ENCODE assay signal across 24 cellular contexts in the genomic region with DNA sequence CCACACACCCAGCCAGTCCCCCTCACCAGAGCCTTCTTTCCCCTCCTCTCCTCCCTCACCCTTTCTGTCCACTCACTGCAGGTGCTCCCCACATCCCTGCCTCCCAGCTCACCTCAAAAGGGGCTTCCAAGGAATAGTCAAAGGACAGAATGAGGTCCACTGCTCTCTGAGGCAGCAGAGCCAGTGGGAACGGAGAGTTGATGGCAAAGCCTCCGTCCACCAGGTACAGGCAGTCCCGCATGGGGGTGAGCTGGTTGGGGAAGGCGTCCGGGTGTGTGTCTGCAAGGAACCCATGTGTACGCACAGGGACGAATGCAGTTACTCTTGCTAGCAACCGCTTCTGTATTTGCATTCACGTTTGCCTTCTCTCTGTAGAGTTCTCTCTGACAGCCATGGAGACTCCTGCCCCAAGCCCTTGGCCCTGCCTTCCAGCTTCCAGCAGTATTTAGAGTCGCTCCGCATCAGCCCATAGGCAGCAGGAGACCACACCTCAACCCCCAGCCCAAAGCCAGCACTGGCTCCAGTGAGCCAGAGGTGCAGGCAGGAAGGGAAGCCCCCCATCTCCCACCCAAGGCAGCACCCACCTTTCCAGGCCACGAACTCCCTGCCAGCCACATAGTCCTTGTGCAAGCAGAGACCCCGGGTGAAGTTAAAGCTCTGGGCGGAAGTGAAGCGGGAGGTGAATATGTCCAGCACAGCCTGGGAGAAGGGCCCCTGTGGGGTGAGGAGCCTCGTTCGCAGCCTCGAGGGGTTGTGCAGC. TPM values are rescaled to one million over a fixed set of nuclear protein-coding genes. Genes with fewer than 3 reads are reported as not detected.
DNase-seq lines count a peak whose midpoint lies in the region; ATAC-seq, FAIRE-seq and TF ChIP-seq lines count a peak whose summit lies in the region.
"Had no signal": no experiment of that assay in that cellular context is flagged by ENCODE, and none has a peak within 500 bp of the region (broad histone marks: within the 10 kb centered on the region; RNA-seq: fewer than 3 reads in every experiment).

No MANE protein-coding gene starts in this region.

- CTCF ChIA-PET in H1 (lab: Charles Lee; ENCODE audit: partially characterized antibody), result interaction anchor here (0.7 to 22.6 kb wide), 7 partner anchors 7 to 155 kb away, joined by 3 to 416 read pairs (median 8); partner anchors contain the start of gene PLA2G4F

- no peaks in the 10 kb centered on the region for H3K79me2 ChIP-seq in H1 (ENCODE audit: control insufficient read depth in 1 of 2, insufficient read depth in 2 of 2, low read length in 2 of 2)

- no peak for FAIRE-seq in H1 (lab: Jason Lieb, UNC)
- FAIRE-seq: D721Med, GM19239 had no signal

- no peaks in the 10 kb centered on the region for H4K20me1 ChIP-seq in H1 (replicated peaks in 1 of 2; ENCODE audit: control insufficient read depth in 1 of 2, insufficient read depth in 2 of 2, low read length in 2 of 2)

- no peaks in the 10 kb centered on the region for H3K27me3 ChIP-seq in H1 (replicated peaks in 1 of 4; ENCODE audit: control insufficient read depth in 3 of 4, extremely low read depth in 1 of 4, insufficient read depth in 3 of 4, low read length in 3 of 4)
- H3K27me3 ChIP-seq: BE2C had no signal

- 0 out of 2 replicates have a peak overlapping the region, but pooled peaks have one; percentile 30 for H2AFZ ChIP-seq in H1 (ENCODE audit: low read length)

- no peak overlapping the region for H2BK120ac ChIP-seq in H1 (replicated peaks; ENCODE audit: low read depth, low read length)

- no peak overlapping the region for H3K56ac ChIP-seq in H1 (replicated peaks; ENCODE audit: insufficient read length, low read depth, low read length)

- no peak overlapping the region for H4K5ac ChIP-seq in H1 (ENCODE audit: insufficient read length, low read depth, low read length)

- no peak overlapping the region for H2BK5ac ChIP-seq in H1 (ENCODE audit: low read depth, low read length)

- POLR2A ChIA-PET in H1 (lab: Charles Lee; ENCODE audit: partially characterized antibody), result no interaction called here

- peaks cover 3 to 4% of the 10 kb centered on the region in 2 experiments; a peak in 1 of 4 replicates for H3K9me3 ChIP-seq in H1 (ENCODE audit: insufficient read depth in 2 of 2, low read depth in 1 of 2, low read length in 1 of 2)
- H3K9me3 ChIP-seq: BE2C had no signal

- H2BK20ac ChIP-seq in H1 (ENCODE audit: low read length), result no peak overlapping the region

- H2BK15ac ChIP-seq in H1 (ENCODE audit: low read length), result no peak overlapping the region

- H3K14ac ChIP-seq in H1 (ENCODE audit: insufficient read length), result no peak overlapping the region

- no peaks in the 10 kb centered on the region; a peak in 1 of 7 replicates for H3K4me1 ChIP-seq in H1 (replicated peaks in 1 of 4; ENCODE audit: control insufficient read depth in 3 of 4, insufficient read depth in 4 of 4, low read length in 3 of 4)
- H3K4me1 ChIP-seq: BE2C had no signal

- DNase-seq in natural killer cell treated with Interleukin-12 subunit alpha and Interleukin-12 subunit beta and Interleukin-15 and Interleukin-18, amount 100 ng/mL, for 72 hours (ENCODE audit: low spot score), result peak; percentile 29
- DNase-seq in natural killer cell (no peak), H1 (ENCODE audit: low read depth in 1 of 2, low spot score in 2 of 2) (no peak), sciatic nerve (ENCODE audit: low spot score) (peak; percentile 35), NCI-H2196 (lab: John Stamatoyannopoulos, UW; ENCODE audit: unreplicated experiment) (no peak), NCI-H1092 treated with DMSO at 0.1 percent for 48 hours (lab: John Stamatoyannopoulos, UW) (no peak)
- DNase-seq: BE2C, DMS53, GF-D8, GOT3, HFFc6, Karpas-422, MV-4-11, NCI-H1694, NCI-H2081, NCI-H2171, NCI-H524 treated with DMSO at 0.1 percent for 48 hours, SHP77 had no signal

- H3K27me3 Mint-ChIP-seq in natural killer cell treated with Interleukin-12 subunit alpha and Interleukin-12 subunit beta and Interleukin-15 and Interleukin-18, amount 100 ng/mL, for 72 hours, result no peaks in the 10 kb centered on the region
- no peaks in the 10 kb centered on the region for H3K27me3 Mint-ChIP-seq in natural killer cell (ENCODE audit: low read depth in 2 of 2)

- no peak overlapping the region for H3K23ac ChIP-seq in H1 (ENCODE audit: insufficient read length)

- TF ChIP-seq RAD21 in H1 (IDR thresholded peaks at IDR 0.05 in 1 of 2, conservative IDR thresholded peaks at IDR 0.05 in 1 of 2; ENCODE audit: low read depth in 2 of 2, low read length in 2 of 2), result no peak

- TF ChIP-seq CTCF in natural killer cell (IDR thresholded peaks at IDR 0.05), result no peak
- TF ChIP-seq CTCF in H1 (IDR thresholded peaks at IDR 0.05; ENCODE audit: control extremely low read depth in 1 of 3, insufficient read depth in 1 of 3, low read depth in 1 of 3, low read length in 3 of 3), result no peak

- no peaks in the 10 kb centered on the region for H3K9me3 Mint-ChIP-seq in natural killer cell treated with Interleukin-12 subunit alpha and Interleukin-12 subunit beta and Interleukin-15 and Interleukin-18, amount 100 ng/mL, for 72 hours
- no peaks in the 10 kb centered on the region for H3K9me3 Mint-ChIP-seq in natural killer cell
- H3K9me3 Mint-ChIP-seq: HFFc6 had no signal

- H4K8ac ChIP-seq in H1 (ENCODE audit: extremely low read depth, insufficient read depth, low read length), result no peak overlapping the region

- no peak overlapping the region for H2AK5ac ChIP-seq in H1 (ENCODE audit: low read depth, low read length)

- no peak overlapping the region for H3K4me3 ChIP-seq in H1 (ENCODE audit: extremely low read depth in 1 of 4, insufficient read depth in 2 of 4, low read depth in 3 of 4, low read length in 4 of 4)

- no peak overlapping the region; the same call in 1 of the 2 replicates for H3K18ac ChIP-seq in H1 (ENCODE audit: extremely low read depth, low read length)

- no peaks in the 10 kb centered on the region for H3K4me1 Mint-ChIP-seq in natural killer cell treated with Interleukin-12 subunit alpha and Interleukin-12 subunit beta and Interleukin-15 and Interleukin-18, amount 100 ng/mL, for 72 hours (ENCODE audit: low read depth in 2 of 2)
- no peaks in the 10 kb centered on the region for H3K4me1 Mint-ChIP-seq in natural killer cell

- no peaks in the 10 kb centered on the region for H3K79me1 ChIP-seq in H1 (ENCODE audit: low read depth, low read length)

- intact Hi-C loops in natural killer cell (cut with micrococcal nuclease) (no loop called here), sciatic nerve (cut with DNase I) (no loop called here)

- TF ChIP-seq POLR2A in H1 (IDR thresholded peaks at IDR 0.05; ENCODE audit: control extremely low read depth in 1 of 2, low read depth in 2 of 2, low read length in 2 of 2), result no peak

- no peak for ATAC-seq in natural killer cell treated with Interleukin-12 subunit alpha and Interleukin-12 subunit beta and Interleukin-15 and Interleukin-18, amount 100 ng/mL, for 72 hours
- ATAC-seq in natural killer cell, result no peak
- no peak for ATAC-seq in sciatic nerve
- no peak for ATAC-seq in GM21529 (IDR thresholded peaks at IDR 0.05; ENCODE audit: unreplicated experiment)

- no peak overlapping the region for H3K4me3 Mint-ChIP-seq in natural killer cell treated with Interleukin-12 subunit alpha and Interleukin-12 subunit beta and Interleukin-15 and Interleukin-18, amount 100 ng/mL, for 72 hours
- H3K4me3 Mint-ChIP-seq in natural killer cell, result no peak overlapping the region
- H3K4me3 Mint-ChIP-seq: HFFc6 had no signal

- WGBS in H1 (ENCODE audit: extremely low coverage in 1 of 2, insufficient coverage in 1 of 2, insufficient read length in 1 of 2, insufficient replicate concordance in 2 of 2, low coverage in 1 of 2, low lambda C conversion rate in 2 of 2, missing lambda C conversion rate in 1 of 2), 2 experiments, result 88% methylated on average over 18 of the region's 18 CpGs; no CpG with 5 or more reads in 1 of the 2 experiments

- no peak for TF ChIP-seq EP300 in H1 (IDR thresholded peaks at IDR 0.05; ENCODE audit: borderline replicate concordance in 1 of 2, low read depth in 2 of 2, low read length in 2 of 2)

- no peak overlapping the region for H4K91ac ChIP-seq in H1 (replicated peaks; ENCODE audit: insufficient read length, low read length)

- H3K36me3 Mint-ChIP-seq in natural killer cell treated with Interleukin-12 subunit alpha and Interleukin-12 subunit beta and Interleukin-15 and Interleukin-18, amount 100 ng/mL, for 72 hours, result no peaks in the 10 kb centered on the region
- no peaks in the 10 kb centered on the region for H3K36me3 Mint-ChIP-seq in natural killer cell

- H3K23me2 ChIP-seq in H1 (ENCODE audit: low read depth, low read length), result no peaks in the 10 kb centered on the region

- H3K9ac ChIP-seq in H1 (replicated peaks in 1 of 4; ENCODE audit: extremely low read depth in 1 of 4, low read depth in 3 of 4, low read length in 3 of 4), result no peak overlapping the region

- H3K27ac Mint-ChIP-seq in natural killer cell treated with Interleukin-12 subunit alpha and Interleukin-12 subunit beta and Interleukin-15 and Interleukin-18, amount 100 ng/mL, for 72 hours, result no peak overlapping the region
- H3K27ac Mint-ChIP-seq in natural killer cell, result no peak overlapping the region
- H3K27ac Mint-ChIP-seq: HFFc6 had no signal

- no peak overlapping the region for H3K4ac ChIP-seq in H1 (replicated peaks; ENCODE audit: insufficient read length, low read depth, low read length)

- H3K36me3 ChIP-seq in H1 (ENCODE audit: control insufficient read depth in 2 of 4, insufficient read depth in 4 of 4, low read length in 3 of 4), result no peaks in the 10 kb centered on the region
- H3K36me3 ChIP-seq: BE2C had no signal

- no peak overlapping the region for H3K4me2 ChIP-seq in H1 (ENCODE audit: insufficient read depth in 1 of 2, low read depth in 2 of 2, low read length in 2 of 2)

- no peak overlapping the region for H3K27ac ChIP-seq in H1 (ENCODE audit: low read depth, low read length)

- no peak overlapping the region for H2BK12ac ChIP-seq in H1 (ENCODE audit: low read depth, low read length)

RNA-seq across cellular contexts. Expression of gene PLA2G4F, which starts 12.4 kb away (rescaled TPM):
- not detected for total RNA-seq in natural killer cell treated with Interleukin-12 subunit alpha and Interleukin-12 subunit beta and Interleukin-15 and Interleukin-18, amount 100 ng/mL, for 72 hours
- not detected for total RNA-seq in natural killer cell
- total RNA-seq in H1 (2021; fragmentation: NEBNext Ultra II Directional; extraction: Animal tissue kit (Norgen Biotek cat#: 25700)), result not detected in 2 replicates
- not detected in 2 replicates for polyA plus RNA-seq in H1 (2011; rRNA removed)
- not detected for polyA plus RNA-seq in H1 (2011; cell fraction: cytosol; rRNA removed)
- polyA plus RNA-seq in H1 (2011; cell fraction: nucleus; rRNA removed), result not detected
- polyA plus RNA-seq in H1 (2012, experiment 1 of 2), result not detected in 4 replicates
- polyA plus RNA-seq in H1 (2012, experiment 2 of 2), result not detected
- polyA plus RNA-seq in H1 (2013, experiment 1 of 2), result not detected
- polyA plus RNA-seq in H1 (2013, experiment 2 of 2), result 0.04 TPM
- not detected in 2 replicates for polyA minus RNA-seq in H1 (2011; rRNA and poly(A)+ RNA removed)
- polyA minus RNA-seq in H1 (2011; cell fraction: cytosol; rRNA and poly(A)+ RNA removed), result not detected
- polyA minus RNA-seq in H1 (2011; cell fraction: nucleus; rRNA and poly(A)+ RNA removed), result not detected
- total RNA-seq in sciatic nerve, result not detected
- total RNA-seq: A673, HFFc6, M059J, RPMI7951 had no signal

RNA-seq across cellular contexts. Expression of gene PLA2G4D, which starts 49.7 kb away (rescaled TPM):
- not detected for total RNA-seq in natural killer cell treated with Interleukin-12 subunit alpha and Interleukin-12 subunit beta and Interleukin-15 and Interleukin-18, amount 100 ng/mL, for 72 hours
- total RNA-seq in natural killer cell (not detected), sciatic nerve (not detected)
- total RNA-seq in H1 (2021; fragmentation: NEBNext Ultra II Directional; extraction: Animal tissue kit (Norgen Biotek cat#: 25700)), result 0.07 and 0.33 TPM in 2 replicates
- polyA plus RNA-seq in H1 (2011; rRNA removed), result 0.18 and 0.20 TPM in 2 replicates
- 0.14 TPM for polyA plus RNA-seq in H1 (2011; cell fraction: cytosol; rRNA removed)
- polyA plus RNA-seq in H1 (2011; cell fraction: nucleus; rRNA removed), result 0.67 TPM
- 0.06 to 0.13 TPM (median 0.09 TPM) in 3 of 4 replicates, not detected in the other for polyA plus RNA-seq in H1 (2012, experiment 1 of 2)
- 0.09 TPM for polyA plus RNA-seq in H1 (2012, experiment 2 of 2)
- polyA plus RNA-seq in H1 (2013, experiment 1 of 2), result 0.10 TPM
- 0.06 TPM for polyA plus RNA-seq in H1 (2013, experiment 2 of 2)
- 0.22 TPM in 1 of 2 replicates, not detected in the other for polyA minus RNA-seq in H1 (2011; rRNA and poly(A)+ RNA removed)
- polyA minus RNA-seq in H1 (2011; cell fraction: cytosol; rRNA and poly(A)+ RNA removed), result not detected
- polyA minus RNA-seq in H1 (2011; cell fraction: nucleus; rRNA and poly(A)+ RNA removed), result 0.30 TPM
- total RNA-seq: A673, HFFc6, RPMI7951 had no signal

Comparison
In these comparisons a context has a peak if more than half of its experiments do, and no peak if none do; other contexts are left out.
1. DNase-seq: peak in natural killer cell treated with Interleukin-12 subunit alpha and Interleukin-12 subunit beta and Interleukin-15 and Interleukin-18, amount 100 ng/mL, for 72 hours (single experiment) and sciatic nerve (single experiment); none in natural killer cell (single experiment), H1 (0 of 2), NCI-H2196 (single experiment) and NCI-H1092 treated with DMSO at 0.1 percent for 48 hours (single experiment).